In the genomic region with DNA sequence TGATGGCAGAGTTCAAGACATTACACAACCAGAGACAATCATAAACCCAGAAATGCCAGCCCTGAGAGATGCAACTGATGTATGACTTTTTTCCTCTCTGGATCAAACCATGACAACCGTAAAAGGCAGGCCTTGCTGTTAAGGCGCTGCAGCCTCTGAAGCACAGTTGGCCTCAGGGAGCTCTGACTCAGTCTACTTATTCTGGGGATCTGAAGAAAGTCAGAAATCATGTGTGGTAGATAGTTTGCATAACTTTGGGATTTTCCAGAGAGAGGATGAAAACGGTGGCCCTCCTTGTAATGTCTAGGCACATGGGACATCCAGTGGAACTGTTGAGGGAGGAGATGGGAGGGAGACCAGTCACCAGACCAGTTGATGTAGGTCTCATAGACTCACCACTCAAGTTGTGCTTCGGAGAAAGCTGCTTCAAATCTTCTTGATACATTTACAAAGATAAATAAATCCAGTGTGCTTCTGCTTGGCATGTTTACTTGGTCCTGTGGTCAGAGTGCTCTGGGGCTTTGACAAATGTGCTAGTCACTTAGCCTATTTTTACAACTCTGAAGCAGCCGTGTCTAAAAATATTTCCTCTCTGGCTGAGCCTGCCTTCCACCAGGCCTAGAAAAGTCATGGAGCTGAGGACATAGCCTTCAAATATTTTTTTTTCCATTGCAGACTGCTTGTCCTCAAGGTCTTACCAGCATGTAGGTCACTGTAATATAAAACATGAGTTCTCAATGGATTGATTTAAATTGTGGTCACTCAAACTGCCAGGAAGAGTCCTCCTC, we compare ENCODE assay signal across 9 cellular contexts. TPM values are rescaled to one million over a fixed set of nuclear protein-coding genes. Genes with fewer than 3 reads are reported as not detected.
DNase-seq lines count a peak whose midpoint lies in the region; ATAC-seq and TF ChIP-seq lines count a peak whose summit lies in the region.
"Had no signal": no experiment of that assay in that cellular context is flagged by ENCODE, and none has a peak within 500 bp of the region (broad histone marks: within the 10 kb centered on the region; RNA-seq: fewer than 3 reads in every experiment).

No MANE protein-coding gene starts in this region.

- H3K27me3 ChIP-seq in transverse colon = no peaks in the 10 kb centered on the region
- H3K27me3 ChIP-seq: foreskin keratinocyte had no signal

- H3K36me3 ChIP-seq in transverse colon = peaks cover 0 to 4% (median 0%) of the 10 kb centered on the region in 4 donors

- CTCF ChIA-PET in GM10248 (lab: Yijun Ruan, JAX) = interaction anchor here (0.9 to 10.7 kb wide), 3 partner anchors 10 to 33 kb away, joined by 3 to 76 read pairs (median 3); no protein-coding TSS in a partner anchor

- TF ChIP-seq POLR2A in transverse colon (IDR thresholded peaks at IDR 0.05) = no peak

- peak; percentile 84 for DNase-seq in M059J (ENCODE audit: low read depth)
- peak; percentile 51 to 60 for DNase-seq in cardiac fibroblast (ENCODE audit: low read depth in 2 of 2)
- no peak for DNase-seq in left lobe of liver (ENCODE audit: low spot score)
- DNase-seq in transverse colon = no peak
- no peak for DNase-seq in D341Med (ENCODE audit: low spot score)
- no peak for DNase-seq in GM10248 (ENCODE audit: extremely low spot score)
- no peak for DNase-seq in activated gamma-delta T cell (lab: John Stamatoyannopoulos, UW)
- DNase-seq: foreskin keratinocyte, NCI-H2029 treated with DMSO at 0.1 percent for 48 hours had no signal

- no peak overlapping the region for H3K4me3 ChIP-seq in cardiac fibroblast (replicated peaks in 1 of 2; ENCODE audit: low read depth in 2 of 2, low read length in 2 of 2)
- no peak overlapping the region for H3K4me3 ChIP-seq in transverse colon

- no peaks in the 10 kb centered on the region for H3K9me3 ChIP-seq in transverse colon

- H3K4me1 ChIP-seq in transverse colon = peaks cover 19 to 40% (median 22%) of the 10 kb centered on the region in 4 donors
- H3K4me1 ChIP-seq: foreskin keratinocyte had no signal

- TF ChIP-seq CTCF in cardiac fibroblast (IDR thresholded peaks at IDR 0.05; ENCODE audit: low read depth, low read length) (no peak), transverse colon (IDR thresholded peaks at IDR 0.05) (no peak), GM10248 (IDR thresholded peaks at IDR 0.05; ENCODE audit: control extremely low read depth, extremely low read depth, low read depth, missing control alignments) (no peak)

- 68 to 77% methylated on average over 2 to 5 of the region's 5 CpGs for WGBS in transverse colon (ENCODE audit: low coverage in 1 of 2), 2 donors

- intact Hi-C loops in transverse colon (cut with DNase I; ENCODE audit: low total_unique reads) = no loop called here

- in situ Hi-C loops in transverse colon (cut with MboI; ENCODE audit: low pct_ligation_motif_present in 1 of 4, low pct_unique_long_range_greater_than_20kb in 1 of 4, low sequenced_read_pairs in 3 of 4) = no loop called here

- no peak for TF ChIP-seq EP300 in transverse colon (IDR thresholded peaks at IDR 0.05; ENCODE audit: low read depth)

- peak; percentile 38 for ATAC-seq in left lobe of liver
- ATAC-seq: foreskin keratinocyte had no signal

- H3K27ac ChIP-seq in transverse colon = peak overlapping the region; percentile 55 to 81 (median 64)
- H3K27ac ChIP-seq: foreskin keratinocyte had no signal

- POLR2A ChIA-PET in GM10248 (lab: Yijun Ruan, JAX) = no interaction called here

RNA-seq across cellular contexts. Expression of a gene that starts 7.5 kb away (rescaled TPM):
- total RNA-seq in M059J (2014; rRNA removed; shearing (Covaris generic)) = 11.2 and 15.9 TPM in 2 replicates
- total RNA-seq in left lobe of liver (127 TPM), transverse colon (100 to 1,000 TPM in 3 of 4 donors, 10 to 100 TPM in 1; 47.5 to 135 (median 117) TPM)

Comparison
In these comparisons a context has a peak if more than half of its experiments do, and no peak if none do; other contexts are left out.
1. DNase-seq: peak in M059J (single experiment) and cardiac fibroblast (2 of 2); none in left lobe of liver (single experiment), transverse colon (single experiment), D341Med (single experiment), GM10248 (single experiment) and activated gamma-delta T cell (single experiment).